ENCODE assay signal across 23 cellular contexts in the genomic region with DNA sequence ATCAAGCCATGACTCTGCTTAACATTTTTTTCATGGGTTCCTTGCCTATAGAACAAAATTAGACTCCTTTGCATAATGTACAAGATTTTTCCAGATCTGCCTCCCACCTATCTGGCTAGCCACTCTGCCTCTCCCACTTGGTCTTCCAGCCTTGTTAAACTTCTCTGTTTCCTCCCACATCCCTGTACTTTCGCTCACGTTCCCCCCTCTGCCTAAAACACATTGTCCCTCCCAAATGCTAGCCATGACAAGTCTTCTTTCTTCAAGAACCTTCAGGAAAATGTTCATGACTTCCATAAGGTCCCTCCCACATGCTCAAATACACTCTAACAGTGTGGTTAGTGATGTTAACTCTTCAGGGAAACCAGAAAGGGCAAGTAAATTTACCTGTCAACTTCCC.
"Had no signal": no experiment of that assay in that cellular context is flagged by ENCODE, and none has a peak within 500 bp of the region (broad histone marks: within the 10 kb centered on the region; RNA-seq: fewer than 3 reads in every experiment).

No MANE protein-coding gene starts in this region.

- DNase-seq: kidney; left colon; left lung; lower lobe of right lung; mammary epithelial cell; mesendoderm; mucosa of descending colon; naive thymus-derived CD4-positive, alpha-beta T cell; pancreas; retina; right cardiac atrium; stimulated activated CD4-positive, alpha-beta T cell treated with anti-CD3 and anti-CD28 coated beads, Interleukin-12 subunit alpha, Interleukin-12 subunit beta, amount 100 ng/mL, for 4 hours; stimulated activated CD4-positive, alpha-beta T cell treated with anti-CD3 and anti-CD28 coated beads, Interleukin-15, amount 100 ng/mL, for 24 hours; stimulated activated CD4-positive, alpha-beta T cell treated with anti-CD3 and anti-CD28 coated beads, Interleukin-2, amount 100 ng/mL, for 24 hours; stimulated activated CD4-positive, alpha-beta T cell treated with anti-CD3 and anti-CD28 coated beads, Interleukin-4, amount 100 ng/mL, for 1 hour; stimulated activated naive CD4-positive, alpha-beta T cell; testis; thyroid gland; transverse colon; upper lobe of left lung had no signal

- H3K27ac ChIP-seq: left lung, lower lobe of right lung, pancreas, prostate gland, skin epidermis, testis, thyroid gland, transverse colon, upper lobe of left lung, vagina had no signal

- H3K4me3 ChIP-seq: left lung, lower lobe of right lung, mucosa of descending colon, pancreas, prostate gland, skin epidermis, testis, thyroid gland, transverse colon, upper lobe of left lung, vagina had no signal

- H3K27me3 ChIP-seq: left lung, pancreas, testis, thyroid gland, transverse colon, upper lobe of left lung, vagina had no signal
